Comparison of ENCODE assay signal across 21 cellular contexts in genomic region chr1:206846475-206846874, GRCh38. TPM values are rescaled to one million over a fixed set of nuclear protein-coding genes. Genes with fewer than 3 reads are reported as not detected.
"Had no signal": no experiment of that assay in that cellular context is flagged by ENCODE, and none has a peak within 500 bp of the region (broad histone marks: within the 10 kb centered on the region; RNA-seq: fewer than 3 reads in every experiment).

No MANE protein-coding gene starts in this region.

- ATAC-seq: heart left ventricle; natural killer cell treated with Interleukin-12 subunit alpha and Interleukin-12 subunit beta and Interleukin-15 and Interleukin-18, amount 100 ng/mL, for 72 hours; right cardiac atrium had no signal

- H3K27me3 ChIP-seq: heart left ventricle, neural progenitor cell, pancreas, uterus had no signal

- H3K27ac ChIP-seq: heart left ventricle, neural progenitor cell, uterus had no signal

- H3K4me3 ChIP-seq: heart left ventricle, neural progenitor cell, pancreas, uterus had no signal

- H3K4me1 ChIP-seq: heart left ventricle, uterus had no signal

- H3K9me3 ChIP-seq: pancreas, uterus had no signal

- DNase-seq: heart left ventricle; hippocampal formation; kidney glomerular epithelial cell; mesenchymal stem cell; midbrain; occipital lobe; pancreas; right cardiac atrium; small intestine; stimulated activated CD4-positive, alpha-beta T cell treated with anti-CD3 and anti-CD28 coated beads, Interleukin-12 subunit alpha, Interleukin-12 subunit beta, amount 100 ng/mL, for 4 hours; stimulated activated naive CD4-positive, alpha-beta T cell; uterus had no signal

- H3K36me3 Mint-ChIP-seq: natural killer cell treated with Interleukin-12 subunit alpha and Interleukin-12 subunit beta and Interleukin-15 and Interleukin-18, amount 100 ng/mL, for 72 hours; neural progenitor cell; type B pancreatic cell had no signal

- H3K9me3 Mint-ChIP-seq: natural killer cell treated with Interleukin-12 subunit alpha and Interleukin-12 subunit beta and Interleukin-15 and Interleukin-18, amount 100 ng/mL, for 72 hours had no signal

- H3K36me3 ChIP-seq: heart left ventricle, neural progenitor cell, pancreas, uterus had no signal

- H3K4me3 Mint-ChIP-seq: dendritic cell treated with granulocyte-macrophage colony-stimulating factor and Interleukin-4, amounts not matched to agents 40 ng/mL and 50 ng/mL, for 4 days; natural killer cell treated with Interleukin-12 subunit alpha and Interleukin-12 subunit beta and Interleukin-15 and Interleukin-18, amount 100 ng/mL, for 72 hours; neural progenitor cell; type B pancreatic cell had no signal

- H3K27ac Mint-ChIP-seq: dendritic cell treated with granulocyte-macrophage colony-stimulating factor and Interleukin-4, amounts not matched to agents 40 ng/mL and 50 ng/mL, for 4 days; natural killer cell treated with Interleukin-12 subunit alpha and Interleukin-12 subunit beta and Interleukin-15 and Interleukin-18, amount 100 ng/mL, for 72 hours; neural progenitor cell; progenitor cell of endocrine pancreas; type B pancreatic cell had no signal

RNA-seq across cellular contexts. Expression of gene IL20, which starts 18.9 kb away (rescaled TPM):
- total RNA-seq: fibroblast of lung; frontal cortex; glomerular endothelial cell; heart left ventricle; lower leg skin; natural killer cell treated with Interleukin-12 subunit alpha and Interleukin-12 subunit beta and Interleukin-15 and Interleukin-18, amount 100 ng/mL, for 72 hours; pancreas; progenitor cell of endocrine pancreas; right cardiac atrium had no signal

RNA-seq across cellular contexts. Expression of gene IL24, which starts 50.8 kb away (rescaled TPM):
- total RNA-seq: glomerular endothelial cell; heart left ventricle; lower leg skin; natural killer cell treated with Interleukin-12 subunit alpha and Interleukin-12 subunit beta and Interleukin-15 and Interleukin-18, amount 100 ng/mL, for 72 hours; occipital lobe; pancreas; progenitor cell of endocrine pancreas; right cardiac atrium; uterus had no signal
